1 cellular context compared by ENCODE assay signal in genomic region chr3:44055951-44056350, GRCh38.
TF ChIP-seq lines count a peak whose summit lies in the region.

No MANE protein-coding gene starts in this region.

TF ChIP-seq in GM23338, 12 proteins besides CTCF, POLR2A, EP300 and RAD21 (continued from another document):
- TF ChIP-seq EZH2 (IDR thresholded peaks at IDR 0.05; ENCODE audit: low read depth, unreplicated experiment) = no peak
- no peak for TF ChIP-seq CREB1 (CRISPR knock-in tag; IDR thresholded peaks at IDR 0.05; ENCODE audit: low read depth)
- TF ChIP-seq ZNF114 (CRISPR knock-in tag; IDR thresholded peaks at IDR 0.05) = no peak
- no peak for TF ChIP-seq ETS1 (IDR thresholded peaks at IDR 0.05)
- TF ChIP-seq, protein P1, sequence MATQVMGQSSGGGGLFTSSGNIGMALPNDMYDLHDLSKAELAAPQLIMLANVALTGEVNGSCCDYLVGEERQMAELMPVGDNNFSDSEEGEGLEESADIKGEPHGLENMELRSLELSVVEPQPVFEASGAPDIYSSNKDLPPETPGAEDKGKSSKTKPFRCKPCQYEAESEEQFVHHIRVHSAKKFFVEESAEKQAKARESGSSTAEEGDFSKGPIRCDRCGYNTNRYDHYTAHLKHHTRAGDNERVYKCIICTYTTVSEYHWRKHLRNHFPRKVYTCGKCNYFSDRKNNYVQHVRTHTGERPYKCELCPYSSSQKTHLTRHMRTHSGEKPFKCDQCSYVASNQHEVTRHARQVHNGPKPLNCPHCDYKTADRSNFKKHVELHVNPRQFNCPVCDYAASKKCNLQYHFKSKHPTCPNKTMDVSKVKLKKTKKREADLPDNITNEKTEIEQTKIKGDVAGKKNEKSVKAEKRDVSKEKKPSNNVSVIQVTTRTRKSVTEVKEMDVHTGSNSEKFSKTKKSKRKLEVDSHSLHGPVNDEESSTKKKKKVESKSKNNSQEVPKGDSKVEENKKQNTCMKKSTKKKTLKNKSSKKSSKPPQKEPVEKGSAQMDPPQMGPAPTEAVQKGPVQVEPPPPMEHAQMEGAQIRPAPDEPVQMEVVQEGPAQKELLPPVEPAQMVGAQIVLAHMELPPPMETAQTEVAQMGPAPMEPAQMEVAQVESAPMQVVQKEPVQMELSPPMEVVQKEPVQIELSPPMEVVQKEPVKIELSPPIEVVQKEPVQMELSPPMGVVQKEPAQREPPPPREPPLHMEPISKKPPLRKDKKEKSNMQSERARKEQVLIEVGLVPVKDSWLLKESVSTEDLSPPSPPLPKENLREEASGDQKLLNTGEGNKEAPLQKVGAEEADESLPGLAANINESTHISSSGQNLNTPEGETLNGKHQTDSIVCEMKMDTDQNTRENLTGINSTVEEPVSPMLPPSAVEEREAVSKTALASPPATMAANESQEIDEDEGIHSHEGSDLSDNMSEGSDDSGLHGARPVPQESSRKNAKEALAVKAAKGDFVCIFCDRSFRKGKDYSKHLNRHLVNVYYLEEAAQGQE (IDR thresholded peaks at IDR 0.05; ENCODE audit: unreplicated experiment) = no peak
- TF ChIP-seq ZNF462 (CRISPR knock-in tag; IDR thresholded peaks at IDR 0.05) = no peak
- TF ChIP-seq STAT1 (IDR thresholded peaks at IDR 0.05; ENCODE audit: unreplicated experiment) = no peak
